In genomic region chr14:34049769-34050168, GRCh38 we compare ENCODE assay signal across 28 cellular contexts.
DNase-seq lines count a peak whose midpoint lies in the region; ATAC-seq, FAIRE-seq and TF ChIP-seq lines count a peak whose summit lies in the region.
"Had no signal": no experiment of that assay in that cellular context is flagged by ENCODE, and none has a peak within 500 bp of the region (broad histone marks: within the 10 kb centered on the region; RNA-seq: fewer than 3 reads in every experiment).

No MANE protein-coding gene starts in this region.

- H3K27me3 ChIP-seq in BLaER1 = no peaks in the 10 kb centered on the region
- H3K27me3 ChIP-seq in GM12878 (replicated peaks in 1 of 2; ENCODE audit: control insufficient read depth in 2 of 2, insufficient read depth in 2 of 2, low read length in 1 of 2) = no peaks in the 10 kb centered on the region
- H3K27me3 ChIP-seq: BE2C, tibial artery had no signal

- POLR2A ChIA-PET in GM12878 (lab: Charles Lee) = interaction anchor here (0.6 to 1.3 kb wide), 2 partner anchors 11 to 46 kb away, joined by 3 to 9 read pairs; no protein-coding TSS in a partner anchor

- no peak for FAIRE-seq in GM12878 (lab: Jason Lieb, UNC)
- FAIRE-seq: astrocyte, endothelial cell of umbilical vein had no signal

- H3K4me2 ChIP-seq in BLaER1 (peak overlapping the region; percentile 74), GM12878 (ENCODE audit: control insufficient read depth, insufficient read depth) (no peak overlapping the region)
- H3K4me2 ChIP-seq: smooth muscle cell had no signal

- RAD21 ChIA-PET in GM12878 (lab: Charles Lee; ENCODE audit: unreplicated experiment) = interaction anchor here (0.6 to 3.0 kb wide), 5 partner anchors 10 to 85 kb away, joined by 3 to 10 read pairs (median 4); no protein-coding TSS in a partner anchor

- SMC1A ChIA-PET in GM12878 (lab: Charles Lee; ENCODE audit: uncharacterized antibody, unreplicated experiment) = interaction anchor here (0.6 to 9.3 kb wide), 14 partner anchors 9 to 206 kb away, joined by 3 to 79 read pairs (median 3); no protein-coding TSS in a partner anchor

- DNase-seq in GM12878 (ENCODE audit: low read depth, low spot score) (no peak), DMS53 treated with DMSO at 0.1 percent for 48 hours (lab: John Stamatoyannopoulos, UW; ENCODE audit: unreplicated experiment) (no peak)
- DNase-seq: ACHN; activated CD4-positive, alpha-beta memory T cell treated with anti-CD3 and anti-CD28 coated beads, Interleukin-2, amount 10 ng/mL, durations not matched to agents 7 days and 5 days; activated CD4-positive, CD25-positive, alpha-beta regulatory T cell; activated T-cell treated with anti-CD3 and anti-CD28 coated beads for 4 hours; BE2C; KBM-7; mesenchymal stem cell; MM.1S; NCI-H2081; NCI-H446; occipital lobe; stimulated activated CD4-positive, alpha-beta T cell treated with anti-CD3 and anti-CD28 coated beads, Interleukin-1b, Interleukin-23, amount 100 ng/mL, for 48 hours; T1000; tibial artery had no signal

- H3K27ac ChIP-seq in BLaER1 (no peak overlapping the region), KOPT-K1 (ENCODE audit: low read depth, low read length, poor library complexity, severe bottlenecking) (peak overlapping the region; percentile 20), GM12878 (ENCODE audit: control insufficient read depth, insufficient read depth) (no peak overlapping the region)
- H3K27ac ChIP-seq: tibial artery had no signal

- no TSS peak for BruUV-seq in GM12878 (replicated peaks; lab: Mats Ljungman, UMichigan)

- no peak; the same call in 2 of the 3 replicates for ATAC-seq in GM12878
- ATAC-seq in HG02870 (IDR thresholded peaks at IDR 0.05; ENCODE audit: unreplicated experiment) = no peak
- no peak for ATAC-seq in HG03095 (IDR thresholded peaks at IDR 0.05; ENCODE audit: unreplicated experiment)
- ATAC-seq: left lobe of liver had no signal

- peaks cover 2% of the 10 kb centered on the region for H3K9me3 Mint-ChIP-seq in nephron
- H3K9me3 Mint-ChIP-seq: central memory CD8-positive, alpha-beta T cell; H9 had no signal

- H3K4me3 ChIP-seq in BLaER1 = no peak overlapping the region
- H3K4me3 ChIP-seq in GM12878 = no peak overlapping the region
- H3K4me3 ChIP-seq: smooth muscle cell, tibial artery had no signal

- H3K9me3 ChIP-seq in BLaER1 (no peaks in the 10 kb centered on the region), KOPT-K1 (ENCODE audit: insufficient read depth, low read length, poor library complexity, severe bottlenecking) (no peaks in the 10 kb centered on the region), GM12878 (replicated peaks; ENCODE audit: control insufficient read depth, insufficient read depth, low read length) (no peaks in the 10 kb centered on the region; the same call in 2 of the 3 replicates)
- H3K9me3 ChIP-seq: BE2C, tibial artery had no signal

- H3K4me1 ChIP-seq in BLaER1 (peaks cover 34% of the 10 kb centered on the region), GM12878 (ENCODE audit: control insufficient read depth, insufficient read depth, low read length) (peaks cover 17% of the 10 kb centered on the region)
- H3K4me1 ChIP-seq: BE2C had no signal

- no peak for TF ChIP-seq POLR2A in GM12878 (IDR thresholded peaks at IDR 0.05; ENCODE audit: low read depth, low read length)

- H2AFZ ChIP-seq in GM12878 (ENCODE audit: control insufficient read depth, low read depth, low read length) = no peak overlapping the region

- no peak overlapping the region for H3K4me3 Mint-ChIP-seq in nephron
- H3K4me3 Mint-ChIP-seq: activated CD4-positive, alpha-beta memory T cell treated with anti-CD3 and anti-CD28 coated beads, Interleukin-2, amount 10 ng/mL, durations not matched to agents 7 days and 5 days; activated naive CD8-positive, alpha-beta T cell; central memory CD8-positive, alpha-beta T cell; H9 had no signal

- WGBS in GM12878 (ENCODE audit: insufficient coverage, insufficient replicate concordance, low lambda C conversion rate, missing lambda C conversion rate) = 42% methylated on average over 3 of the region's 5 CpGs

- H3K9ac ChIP-seq in BLaER1 (no peak overlapping the region), GM12878 (ENCODE audit: control insufficient read depth, insufficient read depth, low read length) (no peak overlapping the region)

- no peaks in the 10 kb centered on the region for H3K79me2 ChIP-seq in GM12878 (ENCODE audit: control insufficient read depth, insufficient read depth, low read length)

- peaks cover 3% of the 10 kb centered on the region for H3K27me3 Mint-ChIP-seq in nephron (ENCODE audit: low read depth)
- H3K27me3 Mint-ChIP-seq: central memory CD8-positive, alpha-beta T cell had no signal

- no peak for TF ChIP-seq RAD21 in GM12878 (IDR thresholded peaks at IDR 0.05; ENCODE audit: insufficient read depth, low read depth, low read length)

- in situ Hi-C loops in GM12878 (cut with MboI) = no loop called here

- peak overlapping the region; percentile 3 to 70 (median 17) for H3K27ac Mint-ChIP-seq in nephron
- H3K27ac Mint-ChIP-seq: activated CD4-positive, alpha-beta memory T cell treated with anti-CD3 and anti-CD28 coated beads, Interleukin-2, amount 10 ng/mL, durations not matched to agents 7 days and 5 days; activated naive CD8-positive, alpha-beta T cell; H9 had no signal

- no peak for TF ChIP-seq CTCF in GM12878 (IDR thresholded peaks at IDR 0.05 in 2 of 3, conservative IDR thresholded peaks at IDR 0.05 in 1 of 3; ENCODE audit: control insufficient read depth in 2 of 3, extremely low read depth in 1 of 3, insufficient read depth in 1 of 3, low read depth in 3 of 3, low read length in 3 of 3)
- TF ChIP-seq CTCF in nephron (IDR thresholded peaks at IDR 0.05; ENCODE audit: unreplicated experiment in 3 of 3) = no peak

- H4K20me1 ChIP-seq in BLaER1 = no peaks in the 10 kb centered on the region
- H4K20me1 ChIP-seq in GM12878 (ENCODE audit: control insufficient read depth, insufficient read depth) = no peaks in the 10 kb centered on the region

- TF ChIP-seq EP300 in GM12878 (IDR thresholded peaks at IDR 0.05; ENCODE audit: borderline replicate concordance in 1 of 2, control insufficient read depth in 1 of 2, low read depth in 2 of 2, low read length in 2 of 2) = no peak

- H3K36me3 Mint-ChIP-seq in nephron (ENCODE audit: low read depth) = no peaks in the 10 kb centered on the region

- H3K4me1 Mint-ChIP-seq in nephron = peaks cover 49% of the 10 kb centered on the region

- intact Hi-C loops in GM12878 (cut with micrococcal nuclease; ENCODE audit: unreplicated experiment) = loop anchor here (5.0 kb wide), 1 partner anchor 32 kb away; no protein-coding TSS in a partner anchor

- CTCF ChIA-PET in GM12878 (lab: Yijun Ruan, JAX) = interaction anchor here (1.0 to 2.8 kb wide), 6 partner anchors 10 to 209 kb away, joined by 3 to 19 read pairs (median 4); no protein-coding TSS in a partner anchor

- H3K36me3 ChIP-seq in BLaER1 (no peaks in the 10 kb centered on the region), KOPT-K1 (ENCODE audit: insufficient read depth, low read length) (no peaks in the 10 kb centered on the region), GM12878 (ENCODE audit: control insufficient read depth in 2 of 2, insufficient read depth in 2 of 2, low read length in 1 of 2) (no peaks in the 10 kb centered on the region)
- H3K36me3 ChIP-seq: BE2C, tibial artery had no signal

TF ChIP-seq in GM12878, 131 proteins besides CTCF, POLR2A, EP300 and RAD21 (continues in another document):
- TF ChIP-seq KDM1A (IDR thresholded peaks at IDR 0.05; ENCODE audit: borderline replicate concordance) (no peak), TCF3 (IDR thresholded peaks at IDR 0.05; ENCODE audit: borderline replicate concordance, insufficient read depth, low read depth, low read length) (no peak), ZZZ3 (IDR thresholded peaks at IDR 0.05; ENCODE audit: control insufficient read depth, insufficient read length, low read depth) (no peak), CBFB (IDR thresholded peaks at IDR 0.05; ENCODE audit: low read depth) (no peak), JUND (IDR thresholded peaks at IDR 0.05; ENCODE audit: low read depth, low read length) (no peak), EGR1 (IDR thresholded peaks at IDR 0.05; ENCODE audit: borderline replicate concordance in 1 of 2, low read depth in 2 of 2, low read length in 2 of 2) (no peak), POLR2AphosphoS5 (IDR thresholded peaks at IDR 0.05; ENCODE audit: low read length) (no peak), EZH2 (IDR thresholded peaks at IDR 0.05; ENCODE audit: borderline replicate concordance, control insufficient read depth, low read depth, low read length) (no peak), BACH1 (IDR thresholded peaks at IDR 0.05; ENCODE audit: borderline replicate concordance) (no peak), PAX5 (IDR thresholded peaks at IDR 0.05; ENCODE audit: borderline replicate concordance, low read depth, low read length) (no peak), GATAD2B (conservative IDR thresholded peaks at IDR 0.05; ENCODE audit: low read depth) (no peak), PBX3 (IDR thresholded peaks at IDR 0.05; ENCODE audit: insufficient replicate concordance, low read depth, low read length) (no peak)
